1 cellular context compared by ENCODE assay signal in genomic region chr11:66546966-66547661, GRCh38.
TF ChIP-seq lines count a peak whose summit lies in the region.

No MANE protein-coding gene starts in this region.

TF ChIP-seq in endothelial cell of umbilical vein, 7 proteins besides CTCF, POLR2A, EP300 and RAD21 (continued from another document):
- TF ChIP-seq GATA2 (IDR thresholded peaks at IDR 0.05; ENCODE audit: insufficient read depth, insufficient read length, low read depth, low read length) (no peak), FOS (IDR thresholded peaks at IDR 0.05; ENCODE audit: borderline replicate concordance, insufficient read depth, low read length) (no peak)
TF ChIP-seq in endothelial cell of umbilical vein: peak in this region for 0.
